In genomic region chr7:95723583-95724180, GRCh38 we compare ENCODE assay signal across 8 cellular contexts. TPM values are rescaled to one million over a fixed set of nuclear protein-coding genes. Genes with fewer than 3 reads are reported as not detected.
DNase-seq lines count a peak whose midpoint lies in the region; ATAC-seq and TF ChIP-seq lines count a peak whose summit lies in the region.

No MANE protein-coding gene starts in this region.

- H3K4me3 ChIP-seq in Karpas-422 (ENCODE audit: low read length) (no peak overlapping the region), fibroblast of pulmonary artery (replicated peaks; ENCODE audit: low read depth, low read length) (no peak overlapping the region)

- H3K9me3 ChIP-seq in Karpas-422 (ENCODE audit: low read length): no peaks in the 10 kb centered on the region

- H3K36me3 ChIP-seq in Karpas-422 (ENCODE audit: insufficient read depth, low read length): no peaks in the 10 kb centered on the region

- no peaks in the 10 kb centered on the region for H4K20me1 ChIP-seq in Karpas-422 (ENCODE audit: insufficient read depth, low read depth, low read length)

- H3K27ac ChIP-seq in Karpas-422 (ENCODE audit: low read length): no peak overlapping the region

- no peaks in the 10 kb centered on the region for H3K4me1 ChIP-seq in Karpas-422 (ENCODE audit: low read length)

- H2AFZ ChIP-seq in Karpas-422 (ENCODE audit: low read length): no peak overlapping the region

- ATAC-seq in GM18870 (IDR thresholded peaks at IDR 0.05; ENCODE audit: unreplicated experiment) (peak; percentile 73), omental fat pad (ENCODE audit: low FRiP score) (peak; percentile 64), GM19455 (IDR thresholded peaks at IDR 0.05; ENCODE audit: unreplicated experiment) (no peak)

- no peaks in the 10 kb centered on the region for H3K27me3 ChIP-seq in Karpas-422 (ENCODE audit: low read length)

- no peaks in the 10 kb centered on the region for H3K9me2 ChIP-seq in Karpas-422 (replicated peaks; ENCODE audit: insufficient read depth, low read length)

- DNase-seq in CD1c-positive myeloid dendritic cell (ENCODE audit: extremely low spot score): peak; percentile 23
- DNase-seq in Karpas-422: peak; percentile 69
- DNase-seq in RKO (ENCODE audit: low spot score): peak; percentile 80
- peak; percentile 67 for DNase-seq in fibroblast of pulmonary artery (ENCODE audit: low read depth)
- DNase-seq in omental fat pad (ENCODE audit: low spot score): no peak
- no peak for DNase-seq in mesenteric fat pad (ENCODE audit: low spot score)

- H3K4me2 ChIP-seq in Karpas-422 (ENCODE audit: low read depth, low read length, poor library complexity, severe bottlenecking): no peak overlapping the region

- no peak overlapping the region for H3K9ac ChIP-seq in Karpas-422 (ENCODE audit: low read length)

- H3K79me2 ChIP-seq in Karpas-422 (ENCODE audit: low read length): no peaks in the 10 kb centered on the region

- peak; percentile 45 for TF ChIP-seq CTCF in fibroblast of pulmonary artery (IDR thresholded peaks at IDR 0.05; ENCODE audit: low read length, missing control alignments)
- TF ChIP-seq CTCF in omental fat pad (IDR thresholded peaks at IDR 0.05): peak in 1 of 3 donors; percentile 55

RNA-seq across cellular contexts. Expression of gene DYNC1I1, which starts 48.7 kb away (rescaled TPM):
- 0.40 TPM in 1 of 2 replicates, not detected in the other for total RNA-seq in Karpas-422 (2014; rRNA removed; shearing (Covaris generic); ENCODE audit: low replicate concordance)
- total RNA-seq in omental fat pad (1 to 10 TPM; 1.7 to 6.8 (median 4.2) TPM), mesenteric fat pad (4.3 TPM)

Comparison
In these comparisons a context has a peak if more than half of its experiments do, and no peak if none do; other contexts are left out.
1. DNase-seq: peak in CD1c-positive myeloid dendritic cell (single experiment), Karpas-422 (single experiment), RKO (single experiment) and fibroblast of pulmonary artery (single experiment); none in omental fat pad (single experiment) and mesenteric fat pad (single experiment).